Comparison of ENCODE assay signal across 2 cellular contexts in the genomic region with DNA sequence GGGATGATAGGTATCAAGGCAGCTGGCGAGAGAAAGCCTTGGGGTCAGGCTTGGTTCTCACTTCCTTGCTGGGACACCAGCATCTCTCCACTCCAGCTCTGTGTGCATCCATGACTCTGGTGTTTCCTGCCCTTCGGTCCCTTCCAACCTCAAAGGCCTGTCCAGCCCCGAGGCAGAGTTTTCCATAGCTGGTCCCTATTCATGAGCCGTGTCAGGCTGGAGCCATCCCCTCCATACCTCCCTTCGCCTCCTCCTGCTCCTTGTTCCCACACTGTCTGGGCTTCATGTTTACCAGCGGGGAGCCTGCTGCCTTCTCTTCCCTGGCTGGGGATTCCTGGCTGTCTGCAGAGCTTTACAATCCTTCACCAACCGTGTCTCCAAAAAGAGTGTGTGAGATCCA.
TF ChIP-seq lines count a peak whose summit lies in the region.

No MANE protein-coding gene starts in this region.

TF ChIP-seq in endothelial cell of umbilical vein, 7 proteins besides CTCF, POLR2A, EP300 and RAD21:
- no peak for TF ChIP-seq GATA2 (IDR thresholded peaks at IDR 0.05; ENCODE audit: insufficient read depth, insufficient read length, low read depth, low read length)
- TF ChIP-seq, protein P1, sequence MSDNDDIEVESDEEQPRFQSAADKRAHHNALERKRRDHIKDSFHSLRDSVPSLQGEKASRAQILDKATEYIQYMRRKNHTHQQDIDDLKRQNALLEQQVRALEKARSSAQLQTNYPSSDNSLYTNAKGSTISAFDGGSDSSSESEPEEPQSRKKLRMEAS (IDR thresholded peaks at IDR 0.05; ENCODE audit: insufficient read depth, insufficient read length): no peak
- no peak for TF ChIP-seq POLR2AphosphoS5 (IDR thresholded peaks at IDR 0.05; ENCODE audit: insufficient read depth, low read depth, low read length)
- TF ChIP-seq EZH2 (IDR thresholded peaks at IDR 0.05; ENCODE audit: borderline replicate concordance, low read depth, low read length, severe bottlenecking): no peak
- no peak for TF ChIP-seq FOS (IDR thresholded peaks at IDR 0.05; ENCODE audit: borderline replicate concordance, insufficient read depth, low read length)
- TF ChIP-seq MYC (IDR thresholded peaks at IDR 0.05; ENCODE audit: low read depth, low read length): no peak
- TF ChIP-seq JUN (IDR thresholded peaks at IDR 0.05; ENCODE audit: borderline replicate concordance, insufficient read depth, insufficient read length, low read depth): no peak

TF ChIP-seq in SK-N-SH, 30 proteins besides CTCF, POLR2A, EP300 and RAD21:
- TF ChIP-seq FOXJ3 (CRISPR knock-in tag; IDR thresholded peaks at IDR 0.05): no peak
- TF ChIP-seq JUND (IDR thresholded peaks at IDR 0.05): no peak
- no peak for TF ChIP-seq EZH2phosphoT487 (IDR thresholded peaks at IDR 0.05; ENCODE audit: borderline replicate concordance, low read depth)
- TF ChIP-seq, protein P1 (IDR thresholded peaks at IDR 0.05; ENCODE audit: low read depth): no peak
- TF ChIP-seq YY1 (IDR thresholded peaks at IDR 0.05; ENCODE audit: low read depth): no peak
- no peak for TF ChIP-seq GABPA (IDR thresholded peaks at IDR 0.05; ENCODE audit: low read depth)
- TF ChIP-seq MXI1 (IDR thresholded peaks at IDR 0.05; ENCODE audit: low read depth, low read length): no peak
- no peak for TF ChIP-seq POLR2AphosphoS5 (IDR thresholded peaks at IDR 0.05; ENCODE audit: low read depth, low read length)
- TF ChIP-seq IRF3 (IDR thresholded peaks at IDR 0.05; ENCODE audit: low read depth, low read length): no peak
- no peak for TF ChIP-seq USF1 (IDR thresholded peaks at IDR 0.05; ENCODE audit: borderline replicate concordance, low read depth)
- no peak for TF ChIP-seq TEAD4 (IDR thresholded peaks at IDR 0.05; ENCODE audit: borderline replicate concordance, insufficient read depth)
- no peak for TF ChIP-seq TAF1 (IDR thresholded peaks at IDR 0.05; ENCODE audit: borderline replicate concordance, low read depth, low read length)
